In the genomic region with DNA sequence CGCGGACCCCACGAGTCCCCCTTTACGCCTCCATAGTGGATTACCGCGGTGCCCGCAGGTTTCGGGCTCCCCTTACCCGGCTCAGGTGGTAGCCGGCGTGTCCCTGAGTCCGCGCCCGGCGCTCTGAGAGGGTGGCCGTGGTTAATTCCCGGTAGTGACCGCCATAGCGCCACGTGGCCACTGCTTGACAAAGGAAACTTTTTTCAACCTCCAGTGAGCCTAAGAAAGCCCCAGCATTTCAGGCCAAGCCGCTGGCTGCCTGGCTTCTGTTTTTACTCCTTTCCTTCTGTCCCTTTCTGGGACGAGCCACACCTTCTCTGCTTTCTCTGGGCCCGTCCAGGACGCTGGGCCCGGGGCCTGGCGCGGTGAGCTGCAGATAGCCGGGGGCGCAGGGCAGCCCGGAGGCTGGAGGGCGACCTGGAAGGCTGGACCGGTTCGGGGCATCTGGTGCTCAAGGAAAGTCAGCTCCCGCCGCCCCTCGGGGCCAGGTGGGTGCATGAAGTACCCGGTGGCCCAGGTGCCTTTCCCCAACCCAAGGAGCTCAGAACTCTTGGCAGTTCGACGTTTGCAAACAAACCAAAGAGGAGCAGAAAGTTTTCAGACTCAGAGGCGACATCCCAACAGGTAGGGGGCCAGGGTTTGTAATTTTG, we compare ENCODE assay signal across 1 cellular context.
TF ChIP-seq lines count a peak whose summit lies in the region.

No MANE protein-coding gene starts in this region.

TF ChIP-seq in GM12878, 131 proteins besides CTCF, POLR2A, EP300 and RAD21 (continued from another document):
- TF ChIP-seq, protein P1, sequence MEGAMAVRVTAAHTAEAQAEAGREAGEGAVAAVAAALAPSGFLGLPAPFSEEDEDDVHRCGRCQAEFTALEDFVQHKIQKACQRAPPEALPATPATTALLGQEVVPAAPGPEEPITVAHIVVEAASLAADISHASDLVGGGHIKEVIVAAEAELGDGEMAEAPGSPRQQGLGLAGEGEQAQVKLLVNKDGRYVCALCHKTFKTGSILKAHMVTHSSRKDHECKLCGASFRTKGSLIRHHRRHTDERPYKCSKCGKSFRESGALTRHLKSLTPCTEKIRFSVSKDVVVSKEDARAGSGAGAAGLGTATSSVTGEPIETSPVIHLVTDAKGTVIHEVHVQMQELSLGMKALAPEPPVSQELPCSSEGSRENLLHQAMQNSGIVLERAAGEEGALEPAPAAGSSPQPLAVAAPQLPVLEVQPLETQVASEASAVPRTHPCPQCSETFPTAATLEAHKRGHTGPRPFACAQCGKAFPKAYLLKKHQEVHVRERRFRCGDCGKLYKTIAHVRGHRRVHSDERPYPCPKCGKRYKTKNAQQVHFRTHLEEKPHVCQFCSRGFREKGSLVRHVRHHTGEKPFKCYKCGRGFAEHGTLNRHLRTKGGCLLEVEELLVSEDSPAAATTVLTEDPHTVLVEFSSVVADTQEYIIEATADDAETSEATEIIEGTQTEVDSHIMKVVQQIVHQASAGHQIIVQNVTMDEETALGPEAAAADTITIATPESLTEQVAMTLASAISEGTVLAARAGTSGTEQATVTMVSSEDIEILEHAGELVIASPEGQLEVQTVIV (IDR thresholded peaks at IDR 0.05; ENCODE audit: borderline replicate concordance, partially characterized antibody) = no peak
- TF ChIP-seq EGR1 (IDR thresholded peaks at IDR 0.05; ENCODE audit: borderline replicate concordance in 1 of 2, low read depth in 2 of 2, low read length in 2 of 2) = no peak
- no peak for TF ChIP-seq IRF4 (IDR thresholded peaks at IDR 0.05; ENCODE audit: low read depth, low read length)
- no peak for TF ChIP-seq CBX5 (IDR thresholded peaks at IDR 0.05; ENCODE audit: low read depth)
- TF ChIP-seq HDAC6 (IDR thresholded peaks at IDR 0.05; ENCODE audit: unreplicated experiment) = no peak
- TF ChIP-seq, protein P2, sequence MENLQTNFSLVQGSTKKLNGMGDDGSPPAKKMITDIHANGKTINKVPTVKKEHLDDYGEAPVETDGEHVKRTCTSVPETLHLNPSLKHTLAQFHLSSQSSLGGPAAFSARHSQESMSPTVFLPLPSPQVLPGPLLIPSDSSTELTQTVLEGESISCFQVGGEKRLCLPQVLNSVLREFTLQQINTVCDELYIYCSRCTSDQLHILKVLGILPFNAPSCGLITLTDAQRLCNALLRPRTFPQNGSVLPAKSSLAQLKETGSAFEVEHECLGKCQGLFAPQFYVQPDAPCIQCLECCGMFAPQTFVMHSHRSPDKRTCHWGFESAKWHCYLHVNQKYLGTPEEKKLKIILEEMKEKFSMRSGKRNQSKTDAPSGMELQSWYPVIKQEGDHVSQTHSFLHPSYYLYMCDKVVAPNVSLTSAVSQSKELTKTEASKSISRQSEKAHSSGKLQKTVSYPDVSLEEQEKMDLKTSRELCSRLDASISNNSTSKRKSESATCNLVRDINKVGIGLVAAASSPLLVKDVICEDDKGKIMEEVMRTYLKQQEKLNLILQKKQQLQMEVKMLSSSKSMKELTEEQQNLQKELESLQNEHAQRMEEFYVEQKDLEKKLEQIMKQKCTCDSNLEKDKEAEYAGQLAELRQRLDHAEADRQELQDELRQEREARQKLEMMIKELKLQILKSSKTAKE (IDR thresholded peaks at IDR 0.05; ENCODE audit: low read depth, poor library complexity, severe bottlenecking) = no peak
- TF ChIP-seq SIX5 (IDR thresholded peaks at IDR 0.05; ENCODE audit: low read depth, low read length, severe bottlenecking) = no peak
- no peak for TF ChIP-seq ESRRA (IDR thresholded peaks at IDR 0.05; ENCODE audit: low read length)
- no peak for TF ChIP-seq YY1 (IDR thresholded peaks at IDR 0.05; ENCODE audit: low read depth, low read length)
- TF ChIP-seq YBX1 (IDR thresholded peaks at IDR 0.05) = no peak
- no peak for TF ChIP-seq MXI1 (IDR thresholded peaks at IDR 0.05; ENCODE audit: low read depth, low read length)
- TF ChIP-seq, protein P3, sequence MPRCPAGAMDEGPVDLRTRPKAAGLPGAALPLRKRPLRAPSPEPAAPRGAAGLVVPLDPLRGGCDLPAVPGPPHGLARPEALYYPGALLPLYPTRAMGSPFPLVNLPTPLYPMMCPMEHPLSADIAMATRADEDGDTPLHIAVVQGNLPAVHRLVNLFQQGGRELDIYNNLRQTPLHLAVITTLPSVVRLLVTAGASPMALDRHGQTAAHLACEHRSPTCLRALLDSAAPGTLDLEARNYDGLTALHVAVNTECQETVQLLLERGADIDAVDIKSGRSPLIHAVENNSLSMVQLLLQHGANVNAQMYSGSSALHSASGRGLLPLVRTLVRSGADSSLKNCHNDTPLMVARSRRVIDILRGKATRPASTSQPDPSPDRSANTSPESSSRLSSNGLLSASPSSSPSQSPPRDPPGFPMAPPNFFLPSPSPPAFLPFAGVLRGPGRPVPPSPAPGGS (IDR thresholded peaks at IDR 0.05; ENCODE audit: borderline replicate concordance, insufficient read depth, low read depth, low read length, poor library complexity, severe bottlenecking) = no peak
- TF ChIP-seq LARP7 (IDR thresholded peaks at IDR 0.05) = no peak
- no peak for TF ChIP-seq BRCA1 (IDR thresholded peaks at IDR 0.05; ENCODE audit: low read depth, low read length)
TF ChIP-seq in GM12878: peak in this region for 0.
